Comparison of ENCODE assay signal across 21 cellular contexts in genomic region chr1:77044133-77044849, GRCh38.
DNase-seq lines count a peak whose midpoint lies in the region; ATAC-seq, FAIRE-seq and TF ChIP-seq lines count a peak whose summit lies in the region.
"Had no signal": no experiment of that assay in that cellular context is flagged by ENCODE, and none has a peak within 500 bp of the region (broad histone marks: within the 10 kb centered on the region; RNA-seq: fewer than 3 reads in every experiment).

No MANE protein-coding gene starts in this region.

- peaks cover 12% of the 10 kb centered on the region for H3K4me1 ChIP-seq in RWPE2 (ENCODE audit: insufficient read depth, poor library complexity, severe bottlenecking)
- H3K4me1 ChIP-seq: neural progenitor cell had no signal

- no peaks in the 10 kb centered on the region for H3K9me3 ChIP-seq in RWPE2 (ENCODE audit: severe bottlenecking)

- no peak overlapping the region for H3K27ac ChIP-seq in RWPE2 (ENCODE audit: poor library complexity, severe bottlenecking)
- H3K27ac ChIP-seq: cardiac muscle cell, hepatocyte, neural progenitor cell had no signal

- peak; percentile 2 to 7 for DNase-seq in stimulated activated CD4-positive, alpha-beta T cell treated with anti-CD3 and anti-CD28 coated beads, Interleukin-15, amount 100 ng/mL, for 48 hours (ENCODE audit: low read depth in 2 of 2)
- DNase-seq in stimulated activated CD4-positive, alpha-beta T cell treated with anti-CD3 and anti-CD28 coated beads, Interleukin-2, amount 100 ng/mL, for 24 hours: no peak
- DNase-seq in RWPE2 (ENCODE audit: low spot score): no peak
- DNase-seq in fibroblast of mammary gland (ENCODE audit: low read depth): peak; percentile 48
- DNase-seq in urothelium cell line (ENCODE audit: low spot score): peak; percentile 28
- no peak for DNase-seq in ureter (ENCODE audit: low spot score)
- DNase-seq: activated CD8-positive, alpha-beta memory T cell treated with anti-CD3 and anti-CD28 coated beads, Interleukin-2, amount 50 U/mL, for 48 hours; activated naive CD4-positive, alpha-beta T cell; COR-L47; effector CD8-positive, alpha-beta T cell; GF-D8; left colon; NCI-H2029 treated with DMSO at 0.1 percent for 48 hours; SIG-M5 had no signal

- TF ChIP-seq CTCF in RWPE2 (IDR thresholded peaks at IDR 0.05; ENCODE audit: poor library complexity, severe bottlenecking): no peak
- TF ChIP-seq CTCF in fibroblast of mammary gland (conservative IDR thresholded peaks at IDR 0.05; ENCODE audit: control insufficient read depth, insufficient read depth, low read depth, low read length): no peak

- FAIRE-seq in urothelium cell line (lab: Jason Lieb, UNC): no peak
- FAIRE-seq: GM12891 had no signal

- ATAC-seq in RWPE2 (ENCODE audit: low read depth) (peak; percentile 75), HG03565 (IDR thresholded peaks at IDR 0.05; ENCODE audit: unreplicated experiment) (no peak), GM18858 (IDR thresholded peaks at IDR 0.05; ENCODE audit: unreplicated experiment) (no peak)
- ATAC-seq: activated CD4-positive, CD25-positive, alpha-beta regulatory T cell treated with anti-CD3 and anti-CD28 coated beads, Interleukin-2, amount 50 U/mL, for 24 hours; left colon had no signal

- H3K27me3 ChIP-seq in RWPE2 (ENCODE audit: insufficient read depth, poor library complexity, severe bottlenecking): no peaks in the 10 kb centered on the region
- H3K27me3 ChIP-seq: cardiac muscle cell, hepatocyte, neural progenitor cell had no signal

- no peaks in the 10 kb centered on the region for H3K36me3 ChIP-seq in RWPE2 (ENCODE audit: low read depth)
- H3K36me3 ChIP-seq: cardiac muscle cell, neural progenitor cell had no signal

- H3K4me3 ChIP-seq in RWPE2 (ENCODE audit: severe bottlenecking): no peak overlapping the region
- no peak overlapping the region for H3K4me3 ChIP-seq in fibroblast of mammary gland (ENCODE audit: control insufficient read depth, low read depth, low read length)
- H3K4me3 ChIP-seq: cardiac muscle cell, hepatocyte, neural progenitor cell had no signal

Comparison
In these comparisons a context has a peak if more than half of its experiments do, and no peak if none do; other contexts are left out.
1. DNase-seq: peak in stimulated activated CD4-positive, alpha-beta T cell treated with anti-CD3 and anti-CD28 coated beads, Interleukin-15, amount 100 ng/mL, for 48 hours (2 of 2), fibroblast of mammary gland (single experiment) and urothelium cell line (single experiment); none in stimulated activated CD4-positive, alpha-beta T cell treated with anti-CD3 and anti-CD28 coated beads, Interleukin-2, amount 100 ng/mL, for 24 hours (0 of 2), RWPE2 (single experiment) and ureter (single experiment).